Comparison of ENCODE assay signal across 8 cellular contexts in the genomic region with DNA sequence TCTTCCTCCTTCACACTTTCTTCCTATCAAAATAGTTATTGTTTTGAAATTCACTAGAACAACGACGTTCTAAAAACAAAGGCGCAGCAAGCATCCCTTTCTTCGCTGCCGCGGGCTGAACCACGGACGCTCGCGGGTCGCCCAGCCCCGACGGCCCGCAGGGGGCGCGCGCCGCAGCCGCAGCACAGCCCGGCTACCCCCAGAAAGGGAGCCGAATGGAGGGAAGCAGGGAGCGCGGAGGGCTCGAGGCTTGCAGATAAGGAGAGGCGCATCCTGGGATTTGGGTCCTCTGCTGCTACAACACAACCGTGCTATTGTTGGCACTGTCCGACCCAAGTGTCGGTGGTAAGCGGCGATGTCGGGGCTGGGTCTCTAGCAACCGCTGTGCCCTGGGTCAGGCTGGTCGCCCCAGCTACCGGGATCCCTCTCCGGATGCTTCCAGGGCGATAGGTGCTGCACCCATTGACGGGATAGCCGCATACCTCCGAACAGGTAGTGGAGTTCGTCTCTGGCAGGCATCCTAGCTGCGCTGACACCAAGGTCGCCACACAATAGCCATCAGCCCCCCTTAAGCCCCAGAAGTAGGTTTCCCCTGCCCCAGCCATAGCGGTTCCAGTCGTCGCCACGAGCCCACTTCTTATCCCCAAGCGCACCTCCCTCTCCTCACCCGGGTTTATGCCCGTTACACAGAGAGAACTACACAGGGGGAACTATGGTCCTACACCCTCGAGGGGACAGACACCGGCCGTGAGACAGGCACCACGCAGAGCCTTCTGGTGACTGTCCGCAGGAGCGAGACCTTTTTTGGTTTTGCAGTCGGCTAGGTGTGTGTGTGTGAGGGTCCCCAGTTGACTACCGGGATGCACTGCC. TPM values are rescaled to one million over a fixed set of nuclear protein-coding genes. Genes with fewer than 3 reads are reported as not detected.
DNase-seq lines count a peak whose midpoint lies in the region; ATAC-seq and TF ChIP-seq lines count a peak whose summit lies in the region.

No MANE protein-coding gene starts in this region.

- H3K27me3 ChIP-seq in tibial artery = peaks cover 16 to 96% of the 10 kb centered on the region in 2 donors

- peak; percentile 48 for DNase-seq in stimulated activated CD4-positive, alpha-beta T cell treated with anti-CD3 and anti-CD28 coated beads, Interleukin-4, amount 100 ng/mL, for 1 hour
- DNase-seq in stimulated activated CD4-positive, alpha-beta T cell treated with anti-CD3 and anti-CD28 coated beads, Interleukin-4, amount 100 ng/mL, for 24 hours = no peak
- no peak for DNase-seq in activated T-cell treated with anti-CD3 and anti-CD28 coated beads, Interleukin-2, amount 50 U/mL, for 4 hours
- DNase-seq in kidney tubule cell (ENCODE audit: low spot score) = peak; percentile 13
- DNase-seq in tibial artery = no peak
- no peak for DNase-seq in GDM1 (lab: John Stamatoyannopoulos, UW)
- no peak for DNase-seq in MV-4-11 (lab: John Stamatoyannopoulos, UW)

- H3K4me1 Mint-ChIP-seq in activated T-cell treated with anti-CD3 and anti-CD28 coated beads, Interleukin-2, amount 50 U/mL, for 4 hours (ENCODE audit: low read depth) = peaks cover 43% of the 10 kb centered on the region

- H3K36me3 ChIP-seq in tibial artery = no peaks in the 10 kb centered on the region

- H3K4me3 Mint-ChIP-seq in activated T-cell treated with anti-CD3 and anti-CD28 coated beads, Interleukin-2, amount 50 U/mL, for 4 hours = no peak overlapping the region

- H3K36me3 Mint-ChIP-seq in activated T-cell treated with anti-CD3 and anti-CD28 coated beads, Interleukin-2, amount 50 U/mL, for 4 hours (ENCODE audit: insufficient read depth) = no peaks in the 10 kb centered on the region

- peaks cover 0 to 64% (median 55%) of the 10 kb centered on the region in 4 donors for H3K4me1 ChIP-seq in tibial artery

- H3K9me3 ChIP-seq in tibial artery = no peaks in the 10 kb centered on the region

- H3K4me3 ChIP-seq in tibial artery = no peak overlapping the region

- ATAC-seq in activated T-cell treated with anti-CD3 and anti-CD28 coated beads, Interleukin-2, amount 50 U/mL, for 4 hours = peak; percentile 49 to 51
- ATAC-seq in HG03460 (IDR thresholded peaks at IDR 0.05; ENCODE audit: unreplicated experiment) = no peak

- intact Hi-C loops in tibial artery (cut with DNase I; ENCODE audit: low total_unique reads) = no loop called here

- H3K27ac ChIP-seq in tibial artery = no peak overlapping the region

- peak in 1 of 2 experiments; percentile 27 for TF ChIP-seq CTCF in tibial artery (IDR thresholded peaks at IDR 0.05)

- no peaks in the 10 kb centered on the region for H3K9me3 Mint-ChIP-seq in activated T-cell treated with anti-CD3 and anti-CD28 coated beads, Interleukin-2, amount 50 U/mL, for 4 hours

- peaks cover 92% of the 10 kb centered on the region for H3K27me3 Mint-ChIP-seq in activated T-cell treated with anti-CD3 and anti-CD28 coated beads, Interleukin-2, amount 50 U/mL, for 4 hours (ENCODE audit: low read depth)

RNA-seq across cellular contexts. Expression of gene ONECUT1, which starts 6.0 kb away (rescaled TPM):
- under 1 TPM in 1 of 3 donors, not detected in 2; 0.25 TPM for total RNA-seq in activated T-cell treated with anti-CD3 and anti-CD28 coated beads, Interleukin-2, amount 50 U/mL, for 4 hours

Comparison
In these comparisons a context has a peak if more than half of its experiments do, and no peak if none do; other contexts are left out.
1. DNase-seq: peak in stimulated activated CD4-positive, alpha-beta T cell treated with anti-CD3 and anti-CD28 coated beads, Interleukin-4, amount 100 ng/mL, for 1 hour (single experiment) and kidney tubule cell (single experiment); none in stimulated activated CD4-positive, alpha-beta T cell treated with anti-CD3 and anti-CD28 coated beads, Interleukin-4, amount 100 ng/mL, for 24 hours (single experiment), activated T-cell treated with anti-CD3 and anti-CD28 coated beads, Interleukin-2, amount 50 U/mL, for 4 hours (single experiment), tibial artery (0 of 2), GDM1 (single experiment) and MV-4-11 (single experiment).